Comparison of ENCODE assay signal across 3 cellular contexts in genomic region chr9:9222730-9223129, GRCh38.
TF ChIP-seq lines count a peak whose summit lies in the region.

No MANE protein-coding gene starts in this region.

TF ChIP-seq in HepG2, 621 proteins besides CTCF, POLR2A, EP300 and RAD21:
- TF ChIP-seq NFE2L2 (IDR thresholded peaks at IDR 0.05; ENCODE audit: low read length) = peak; percentile 52; the same call in 1 of the 2 replicates
- no peak for TF ChIP-seq ATF7 (IDR thresholded peaks at IDR 0.05)
- TF ChIP-seq ATF7 (CRISPR knock-in tag; IDR thresholded peaks at IDR 0.05) = no peak

TF ChIP-seq in A549, 52 proteins besides CTCF, POLR2A, EP300 and RAD21:
- peak; percentile 60; the same call in 1 of the 2 replicates for TF ChIP-seq NFE2L2 (conservative IDR thresholded peaks at IDR 0.05; ENCODE audit: low read length)
- TF ChIP-seq MAX (IDR thresholded peaks at IDR 0.05) = no peak

TF ChIP-seq in IMR-90, 13 proteins besides CTCF, POLR2A, EP300 and RAD21:
- TF ChIP-seq SMC3 (IDR thresholded peaks at IDR 0.05; ENCODE audit: low read depth, low read length) (no peak), CEBPB (IDR thresholded peaks at IDR 0.05; ENCODE audit: low read depth, low read length) (no peak), NFE2L2 (IDR thresholded peaks at IDR 0.05; ENCODE audit: low read depth, low read length) (peak; percentile 33; the same call in 1 of the 2 replicates), CHD1 (IDR thresholded peaks at IDR 0.05; ENCODE audit: low read depth, low read length) (no peak)
